In the genomic region with DNA sequence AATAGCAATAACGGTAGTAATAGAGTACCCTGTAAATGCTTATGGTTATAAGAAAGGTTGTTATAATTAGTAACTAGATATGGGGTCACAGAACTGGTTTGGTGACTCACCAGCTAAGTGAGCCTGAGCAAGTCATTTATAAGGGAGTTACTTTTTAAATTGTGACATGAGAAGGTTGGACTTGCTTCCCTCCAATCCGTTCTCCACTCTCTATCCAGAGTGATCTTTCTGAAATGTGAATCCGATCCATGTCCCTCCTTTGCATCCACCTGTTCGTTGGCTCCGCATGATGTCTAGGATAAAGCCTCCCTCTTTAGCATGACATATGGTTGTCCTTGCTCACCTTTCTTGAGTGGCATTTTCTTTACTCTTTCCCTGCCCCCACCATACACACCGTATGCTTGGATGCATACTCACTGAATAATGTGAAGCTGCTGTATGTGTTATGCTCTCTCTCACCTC, we compare ENCODE assay signal across 12 cellular contexts.
DNase-seq lines count a peak whose midpoint lies in the region; ATAC-seq and TF ChIP-seq lines count a peak whose summit lies in the region.
"Had no signal": no experiment of that assay in that cellular context is flagged by ENCODE, and none has a peak within 500 bp of the region (broad histone marks: within the 10 kb centered on the region; RNA-seq: fewer than 3 reads in every experiment).

No MANE protein-coding gene starts in this region.

- H3K9me3 Mint-ChIP-seq in activated T-cell treated with anti-CD3 and anti-CD28 coated beads, Interleukin-2, amount 50 U/mL, for 24 hours, result no peaks in the 10 kb centered on the region

- no peak for TF ChIP-seq CTCF in stomach (IDR thresholded peaks at IDR 0.05)

- 48 to 78% (median 55%) methylated on average over 6 of the region's 6 CpGs for WGBS in stomach, 5 donors

- intact Hi-C loops in stomach (cut with DNase I; ENCODE audit: low total_unique reads), result no loop called here

- ATAC-seq in HG03520 (IDR thresholded peaks at IDR 0.05; ENCODE audit: unreplicated experiment) (no peak), HG02885 (IDR thresholded peaks at IDR 0.05; ENCODE audit: poor library complexity, unreplicated experiment) (no peak)

- H3K36me3 Mint-ChIP-seq in activated T-cell treated with anti-CD3 and anti-CD28 coated beads, Interleukin-2, amount 50 U/mL, for 24 hours (ENCODE audit: low read depth), result no peaks in the 10 kb centered on the region

- no peaks in the 10 kb centered on the region for H3K36me3 ChIP-seq in stomach
- H3K36me3 ChIP-seq: BE2C, ovary had no signal

- peaks cover 39 to 82% (median 70%) of the 10 kb centered on the region in 4 donors for H3K4me1 ChIP-seq in stomach

- TF ChIP-seq EP300 in stomach (IDR thresholded peaks at IDR 0.05), result no peak

- peaks cover 84% of the 10 kb centered on the region for H3K4me1 Mint-ChIP-seq in activated T-cell treated with anti-CD3 and anti-CD28 coated beads, Interleukin-2, amount 50 U/mL, for 24 hours (ENCODE audit: low read depth)

- H3K27ac Mint-ChIP-seq in activated T-cell treated with anti-CD3 and anti-CD28 coated beads, Interleukin-2, amount 50 U/mL, for 24 hours, result peak overlapping the region; percentile 93

- H3K27ac ChIP-seq in epithelial cell of prostate (peak overlapping the region; percentile 84), stomach (peak overlapping the region in 4 of 5 donors; percentile 42 to 87 (median 46)), caudate nucleus (ENCODE audit: low read depth, low read length) (no peak overlapping the region)
- H3K27ac ChIP-seq: ovary had no signal

- no peaks in the 10 kb centered on the region for H3K27me3 Mint-ChIP-seq in activated T-cell treated with anti-CD3 and anti-CD28 coated beads, Interleukin-2, amount 50 U/mL, for 24 hours

- H3K4me3 ChIP-seq in stomach, result no peak overlapping the region
- H3K4me3 ChIP-seq: ovary had no signal

- no peaks in the 10 kb centered on the region for H3K27me3 ChIP-seq in stomach
- H3K27me3 ChIP-seq: BE2C, ovary had no signal

- DNase-seq in activated T-cell treated with anti-CD3 and anti-CD28 coated beads, Interleukin-2, amount 50 U/mL, for 24 hours, result no peak
- no peak for DNase-seq in activated T-cell treated with anti-CD3 and anti-CD28 coated beads, Interleukin-2, amount 50 U/mL, for 1 hour
- DNase-seq in NCI-H82 (lab: John Stamatoyannopoulos, UW) (peak; percentile 71), epithelial cell of prostate (ENCODE audit: low read depth, low spot score) (peak; percentile 40), stomach (no peak), caudate nucleus (lab: John Stamatoyannopoulos, UW) (no peak)
- DNase-seq: activated CD4-positive, alpha-beta T cell treated with anti-CD3 and anti-CD28 coated beads for 4 hours; BE2C; Karpas-422; ovary had no signal

- peaks cover 0 to under 1% (median 0%) of the 10 kb centered on the region in 4 donors for H3K9me3 ChIP-seq in stomach
- H3K9me3 ChIP-seq: BE2C, ovary had no signal

- no peak overlapping the region for H3K4me3 Mint-ChIP-seq in activated T-cell treated with anti-CD3 and anti-CD28 coated beads, Interleukin-2, amount 50 U/mL, for 24 hours

- TF ChIP-seq POLR2A in stomach (IDR thresholded peaks at IDR 0.05), result no peak

Comparison
In these comparisons a context has a peak if more than half of its experiments do, and no peak if none do; other contexts are left out.
1. DNase-seq: peak in NCI-H82 (single experiment) and epithelial cell of prostate (single experiment); none in activated T-cell treated with anti-CD3 and anti-CD28 coated beads, Interleukin-2, amount 50 U/mL, for 24 hours (single experiment), activated T-cell treated with anti-CD3 and anti-CD28 coated beads, Interleukin-2, amount 50 U/mL, for 1 hour (single experiment), stomach (single experiment) and caudate nucleus (0 of 61).